1 cellular context compared by ENCODE assay signal in the genomic region with DNA sequence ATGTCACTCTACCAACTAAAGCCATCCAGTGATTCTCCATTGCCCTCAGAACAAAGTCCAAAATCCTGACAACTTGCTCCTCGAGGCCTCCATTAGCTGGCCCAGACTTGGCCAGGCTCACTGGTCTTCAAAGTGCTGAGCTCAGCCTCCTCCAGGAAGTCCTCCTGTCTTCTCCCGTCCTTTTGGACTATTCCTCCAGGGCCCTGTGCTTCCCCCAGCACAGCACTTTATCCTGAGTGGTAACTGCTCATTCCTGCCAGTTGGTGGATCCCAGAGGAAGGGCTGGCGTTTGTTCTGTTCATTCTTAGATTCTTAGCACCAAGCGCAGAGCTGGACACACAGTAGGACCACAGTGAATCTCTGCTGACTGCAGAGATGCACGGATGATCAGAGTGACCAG.
A peak's percentile ranks its signal among the peaks of the same experiment; 100 is the strongest.
TF ChIP-seq lines count a peak whose summit lies in the region.

No MANE protein-coding gene starts in this region.

TF ChIP-seq in H1, 55 proteins besides CTCF, POLR2A, EP300 and RAD21:
- TF ChIP-seq MAFK (IDR thresholded peaks at IDR 0.05; ENCODE audit: low read depth, low read length) (no peak), POLR2AphosphoS5 (IDR thresholded peaks at IDR 0.05; ENCODE audit: low read depth, low read length) (no peak), YY1 (IDR thresholded peaks at IDR 0.05; ENCODE audit: low read depth, low read length) (no peak), SIX5 (IDR thresholded peaks at IDR 0.05; ENCODE audit: low read depth, low read length) (no peak), TEAD4 (IDR thresholded peaks at IDR 0.05; ENCODE audit: low read depth, low read length) (peak; percentile 92)
- TF ChIP-seq, protein P1, sequence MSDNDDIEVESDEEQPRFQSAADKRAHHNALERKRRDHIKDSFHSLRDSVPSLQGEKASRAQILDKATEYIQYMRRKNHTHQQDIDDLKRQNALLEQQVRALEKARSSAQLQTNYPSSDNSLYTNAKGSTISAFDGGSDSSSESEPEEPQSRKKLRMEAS (IDR thresholded peaks at IDR 0.05), result no peak
